ENCODE assay signal across 2 cellular contexts in genomic region chr7:55046582-55047347, GRCh38.
A peak's percentile ranks its signal among the peaks of the same experiment; 100 is the strongest.
TF ChIP-seq lines count a peak whose summit lies in the region.

No MANE protein-coding gene starts in this region.

TF ChIP-seq in liver, 16 proteins besides CTCF, POLR2A, EP300 and RAD21 (continued from another document):
- TF ChIP-seq ATF3 (IDR thresholded peaks at IDR 0.05) (peak; percentile 5), FOXA2 (IDR thresholded peaks at IDR 0.05) (peak; percentile 83), HNF4A (conservative IDR thresholded peaks at IDR 0.05) (peak; percentile 68), HNF4G (IDR thresholded peaks at IDR 0.05) (no peak), JUND (IDR thresholded peaks at IDR 0.05) (peak; percentile 30 to 40), FOXA1 (IDR thresholded peaks at IDR 0.05) (peak; percentile 72), RXRA (IDR thresholded peaks at IDR 0.05) (peak; percentile 83 to 90), YY1 (IDR thresholded peaks at IDR 0.05) (peak; percentile 64), NR2F2 (IDR thresholded peaks at IDR 0.05) (no peak), EGR1 (IDR thresholded peaks at IDR 0.05; ENCODE audit: low read depth in 2 of 2) (no peak), REST (IDR thresholded peaks at IDR 0.05) (peak; percentile 72)
- TF ChIP-seq, protein P1, sequence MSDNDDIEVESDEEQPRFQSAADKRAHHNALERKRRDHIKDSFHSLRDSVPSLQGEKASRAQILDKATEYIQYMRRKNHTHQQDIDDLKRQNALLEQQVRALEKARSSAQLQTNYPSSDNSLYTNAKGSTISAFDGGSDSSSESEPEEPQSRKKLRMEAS (IDR thresholded peaks at IDR 0.05): no peak
- TF ChIP-seq, protein P2, sequence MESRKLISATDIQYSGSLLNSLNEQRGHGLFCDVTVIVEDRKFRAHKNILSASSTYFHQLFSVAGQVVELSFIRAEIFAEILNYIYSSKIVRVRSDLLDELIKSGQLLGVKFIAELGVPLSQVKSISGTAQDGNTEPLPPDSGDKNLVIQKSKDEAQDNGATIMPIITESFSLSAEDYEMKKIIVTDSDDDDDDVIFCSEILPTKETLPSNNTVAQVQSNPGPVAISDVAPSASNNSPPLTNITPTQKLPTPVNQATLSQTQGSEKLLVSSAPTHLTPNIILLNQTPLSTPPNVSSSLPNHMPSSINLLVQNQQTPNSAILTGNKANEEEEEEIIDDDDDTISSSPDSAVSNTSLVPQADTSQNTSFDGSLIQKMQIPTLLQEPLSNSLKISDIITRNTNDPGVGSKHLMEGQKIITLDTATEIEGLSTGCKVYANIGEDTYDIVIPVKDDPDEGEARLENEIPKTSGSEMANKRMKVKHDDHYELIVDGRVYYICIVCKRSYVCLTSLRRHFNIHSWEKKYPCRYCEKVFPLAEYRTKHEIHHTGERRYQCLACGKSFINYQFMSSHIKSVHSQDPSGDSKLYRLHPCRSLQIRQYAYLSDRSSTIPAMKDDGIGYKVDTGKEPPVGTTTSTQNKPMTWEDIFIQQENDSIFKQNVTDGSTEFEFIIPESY (IDR thresholded peaks at IDR 0.05): no peak

TF ChIP-seq in HepG2, 621 proteins besides CTCF, POLR2A, EP300 and RAD21 (continued from another document):
- TF ChIP-seq ZFYVE20 (CRISPR knock-in tag; IDR thresholded peaks at IDR 0.05; ENCODE audit: borderline replicate concordance, low read depth) (no peak), TSC22D2 (CRISPR knock-in tag; IDR thresholded peaks at IDR 0.05; ENCODE audit: borderline replicate concordance) (no peak), ZNF260 (CRISPR knock-in tag; IDR thresholded peaks at IDR 0.05; ENCODE audit: borderline replicate concordance, low read depth) (no peak), SALL1 (CRISPR knock-in tag; IDR thresholded peaks at IDR 0.05) (no peak), FOXO4 (CRISPR knock-in tag; conservative IDR thresholded peaks at IDR 0.05) (no peak), KLF12 (CRISPR knock-in tag; IDR thresholded peaks at IDR 0.05; ENCODE audit: borderline replicate concordance) (no peak), CBFB (CRISPR knock-in tag; IDR thresholded peaks at IDR 0.05) (no peak), AHR (CRISPR knock-in tag; IDR thresholded peaks at IDR 0.05) (no peak), ZBED4 (CRISPR knock-in tag; IDR thresholded peaks at IDR 0.05; ENCODE audit: borderline replicate concordance) (no peak), PATZ1 (CRISPR knock-in tag; IDR thresholded peaks at IDR 0.05) (no peak), MAFG (CRISPR knock-in tag; IDR thresholded peaks at IDR 0.05) (no peak), RFX3 (CRISPR knock-in tag; IDR thresholded peaks at IDR 0.05) (no peak), MYNN (CRISPR knock-in tag; IDR thresholded peaks at IDR 0.05; ENCODE audit: low read depth) (no peak)
- TF ChIP-seq, protein P3, sequence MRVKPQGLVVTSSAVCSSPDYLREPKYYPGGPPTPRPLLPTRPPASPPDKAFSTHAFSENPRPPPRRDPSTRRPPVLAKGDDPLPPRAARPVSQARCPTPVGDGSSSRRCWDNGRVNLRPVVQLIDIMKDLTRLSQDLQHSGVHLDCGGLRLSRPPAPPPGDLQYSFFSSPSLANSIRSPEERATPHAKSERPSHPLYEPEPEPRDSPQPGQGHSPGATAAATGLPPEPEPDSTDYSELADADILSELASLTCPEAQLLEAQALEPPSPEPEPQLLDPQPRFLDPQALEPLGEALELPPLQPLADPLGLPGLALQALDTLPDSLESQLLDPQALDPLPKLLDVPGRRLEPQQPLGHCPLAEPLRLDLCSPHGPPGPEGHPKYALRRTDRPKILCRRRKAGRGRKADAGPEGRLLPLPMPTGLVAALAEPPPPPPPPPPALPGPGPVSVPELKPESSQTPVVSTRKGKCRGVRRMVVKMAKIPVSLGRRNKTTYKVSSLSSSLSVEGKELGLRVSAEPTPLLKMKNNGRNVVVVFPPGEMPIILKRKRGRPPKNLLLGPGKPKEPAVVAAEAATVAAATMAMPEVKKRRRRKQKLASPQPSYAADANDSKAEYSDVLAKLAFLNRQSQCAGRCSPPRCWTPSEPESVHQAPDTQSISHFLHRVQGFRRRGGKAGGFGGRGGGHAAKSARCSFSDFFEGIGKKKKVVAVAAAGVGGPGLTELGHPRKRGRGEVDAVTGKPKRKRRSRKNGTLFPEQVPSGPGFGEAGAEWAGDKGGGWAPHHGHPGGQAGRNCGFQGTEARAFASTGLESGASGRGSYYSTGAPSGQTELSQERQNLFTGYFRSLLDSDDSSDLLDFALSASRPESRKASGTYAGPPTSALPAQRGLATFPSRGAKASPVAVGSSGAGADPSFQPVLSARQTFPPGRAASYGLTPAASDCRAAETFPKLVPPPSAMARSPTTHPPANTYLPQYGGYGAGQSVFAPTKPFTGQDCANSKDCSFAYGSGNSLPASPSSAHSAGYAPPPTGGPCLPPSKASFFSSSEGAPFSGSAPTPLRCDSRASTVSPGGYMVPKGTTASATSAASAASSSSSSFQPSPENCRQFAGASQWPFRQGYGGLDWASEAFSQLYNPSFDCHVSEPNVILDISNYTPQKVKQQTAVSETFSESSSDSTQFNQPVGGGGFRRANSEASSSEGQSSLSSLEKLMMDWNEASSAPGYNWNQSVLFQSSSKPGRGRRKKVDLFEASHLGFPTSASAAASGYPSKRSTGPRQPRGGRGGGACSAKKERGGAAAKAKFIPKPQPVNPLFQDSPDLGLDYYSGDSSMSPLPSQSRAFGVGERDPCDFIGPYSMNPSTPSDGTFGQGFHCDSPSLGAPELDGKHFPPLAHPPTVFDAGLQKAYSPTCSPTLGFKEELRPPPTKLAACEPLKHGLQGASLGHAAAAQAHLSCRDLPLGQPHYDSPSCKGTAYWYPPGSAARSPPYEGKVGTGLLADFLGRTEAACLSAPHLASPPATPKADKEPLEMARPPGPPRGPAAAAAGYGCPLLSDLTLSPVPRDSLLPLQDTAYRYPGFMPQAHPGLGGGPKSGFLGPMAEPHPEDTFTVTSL (CRISPR knock-in tag; IDR thresholded peaks at IDR 0.05; ENCODE audit: borderline replicate concordance): no peak
- TF ChIP-seq, protein P4, sequence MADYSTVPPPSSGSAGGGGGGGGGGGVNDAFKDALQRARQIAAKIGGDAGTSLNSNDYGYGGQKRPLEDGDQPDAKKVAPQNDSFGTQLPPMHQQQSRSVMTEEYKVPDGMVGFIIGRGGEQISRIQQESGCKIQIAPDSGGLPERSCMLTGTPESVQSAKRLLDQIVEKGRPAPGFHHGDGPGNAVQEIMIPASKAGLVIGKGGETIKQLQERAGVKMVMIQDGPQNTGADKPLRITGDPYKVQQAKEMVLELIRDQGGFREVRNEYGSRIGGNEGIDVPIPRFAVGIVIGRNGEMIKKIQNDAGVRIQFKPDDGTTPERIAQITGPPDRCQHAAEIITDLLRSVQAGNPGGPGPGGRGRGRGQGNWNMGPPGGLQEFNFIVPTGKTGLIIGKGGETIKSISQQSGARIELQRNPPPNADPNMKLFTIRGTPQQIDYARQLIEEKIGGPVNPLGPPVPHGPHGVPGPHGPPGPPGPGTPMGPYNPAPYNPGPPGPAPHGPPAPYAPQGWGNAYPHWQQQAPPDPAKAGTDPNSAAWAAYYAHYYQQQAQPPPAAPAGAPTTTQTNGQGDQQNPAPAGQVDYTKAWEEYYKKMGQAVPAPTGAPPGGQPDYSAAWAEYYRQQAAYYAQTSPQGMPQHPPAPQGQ (CRISPR knock-in tag; IDR thresholded peaks at IDR 0.05; ENCODE audit: borderline replicate concordance): no peak
